ENCODE assay signal across 19 cellular contexts in the genomic region with DNA sequence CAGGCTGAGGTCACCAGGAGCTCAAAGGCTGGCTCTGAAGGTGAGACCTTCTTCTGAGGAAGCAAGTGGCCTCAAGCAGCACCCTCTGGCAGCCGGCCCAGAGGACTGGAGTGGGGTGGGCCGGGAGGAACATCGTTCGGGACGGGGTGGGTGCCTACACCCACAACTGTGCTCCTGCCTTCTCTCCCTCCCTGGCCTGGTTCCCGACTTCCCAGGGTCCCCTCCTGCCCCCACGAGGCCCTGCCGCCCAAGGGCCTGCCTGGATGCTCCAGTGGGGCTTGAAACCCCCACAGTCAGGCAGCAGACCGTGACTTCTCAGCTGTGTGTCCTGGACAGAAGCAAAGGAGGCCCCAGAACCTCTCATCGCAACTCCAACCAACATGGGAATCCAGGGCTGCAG.
"Had no signal": no experiment of that assay in that cellular context is flagged by ENCODE, and none has a peak within 500 bp of the region (broad histone marks: within the 10 kb centered on the region; RNA-seq: fewer than 3 reads in every experiment).

No MANE protein-coding gene starts in this region.

- H3K36me3 Mint-ChIP-seq: immature natural killer cell; naive thymus-derived CD4-positive, alpha-beta T cell; stimulated activated naive B cell treated with anti-CD40 and anti-IgM and Interleukin-4, amounts not matched to agents 10 μg/mL and 1 μg/mL and 100 μg/mL, for 72 hours; type B pancreatic cell had no signal

- H3K4me3 ChIP-seq: mucosa of descending colon, right atrium auricular region, skin epidermis had no signal

- H3K9me3 ChIP-seq: mucosa of descending colon, right atrium auricular region had no signal

- DNase-seq: activated CD4-positive, alpha-beta T cell treated with anti-CD3 and anti-CD28 coated beads, Interleukin-2, amount 10 ng/mL, durations not matched to agents 24 days and 14 days; activated CD4-positive, CD25-positive, alpha-beta regulatory T cell; activated naive CD4-positive, alpha-beta T cell; effector memory CD8-positive, alpha-beta T cell; foreskin melanocyte; immature natural killer cell; left cardiac atrium; naive thymus-derived CD4-positive, alpha-beta T cell; stimulated activated CD4-positive, alpha-beta T cell treated with anti-CD3 and anti-CD28 coated beads, Interleukin-15, amount 100 ng/mL, for 24 hours; stimulated activated CD4-positive, alpha-beta T cell treated with anti-CD3 and anti-CD28 coated beads, Interleukin-4, amount 100 ng/mL, for 1 hour; stimulated activated naive B cell treated with anti-CD40 and anti-IgM and Interleukin-4, amounts not matched to agents 10 μg/mL and 1 μg/mL and 100 μg/mL, for 72 hours; T-helper 2 cell had no signal

- H3K9me3 Mint-ChIP-seq: activated CD4-positive, alpha-beta T cell treated with anti-CD3 and anti-CD28 coated beads, Interleukin-2, amount 10 ng/mL, durations not matched to agents 24 days and 14 days; activated T-helper 1 cell treated with anti-CD3 and anti-CD28 coated beads, Interleukin-12 subunit alpha, Interleukin-12 subunit beta, Interleukin-2, Interleukin-4 antibody, amounts not matched to agents 30 ng/mL and 10 ng/mL and 1 ng/mL, durations not matched to agents 14 hours and 24 hours and 36 hours; dendritic cell treated with granulocyte-macrophage colony-stimulating factor and Interleukin-4, amounts not matched to agents 40 ng/mL and 50 ng/mL, for 4 days; effector memory CD8-positive, alpha-beta T cell; immature natural killer cell; naive thymus-derived CD4-positive, alpha-beta T cell; type B pancreatic cell had no signal

- H3K36me3 ChIP-seq: right atrium auricular region had no signal

- H3K27me3 Mint-ChIP-seq: activated CD4-positive, alpha-beta T cell treated with anti-CD3 and anti-CD28 coated beads, Interleukin-2, amount 10 ng/mL, durations not matched to agents 24 days and 14 days; naive thymus-derived CD4-positive, alpha-beta T cell; type B pancreatic cell had no signal

- H3K4me1 Mint-ChIP-seq: activated CD4-positive, alpha-beta T cell treated with anti-CD3 and anti-CD28 coated beads, Interleukin-2, amount 10 ng/mL, durations not matched to agents 24 days and 14 days; immature natural killer cell; naive thymus-derived CD4-positive, alpha-beta T cell had no signal

- H3K27ac ChIP-seq: epithelial cell of prostate, right atrium auricular region, skin epidermis had no signal

- H3K4me3 Mint-ChIP-seq: activated CD4-positive, alpha-beta T cell treated with anti-CD3 and anti-CD28 coated beads, Interleukin-2, amount 10 ng/mL, durations not matched to agents 24 days and 14 days; activated T-helper 1 cell treated with anti-CD3 and anti-CD28 coated beads, Interleukin-12 subunit alpha, Interleukin-12 subunit beta, Interleukin-2, Interleukin-4 antibody, amounts not matched to agents 30 ng/mL and 10 ng/mL and 1 ng/mL, durations not matched to agents 14 hours and 24 hours and 36 hours; dendritic cell treated with granulocyte-macrophage colony-stimulating factor and Interleukin-4, amounts not matched to agents 40 ng/mL and 50 ng/mL, for 4 days; effector memory CD8-positive, alpha-beta T cell; immature natural killer cell; naive thymus-derived CD4-positive, alpha-beta T cell; stimulated activated naive B cell treated with anti-CD40 and anti-IgM and Interleukin-4, amounts not matched to agents 10 μg/mL and 1 μg/mL and 100 μg/mL, for 72 hours; type B pancreatic cell had no signal

- H3K4me1 ChIP-seq: right atrium auricular region had no signal

- ATAC-seq: effector memory CD8-positive, alpha-beta T cell; mucosa of descending colon; naive thymus-derived CD4-positive, alpha-beta T cell had no signal

- H3K27ac Mint-ChIP-seq: activated CD4-positive, alpha-beta T cell treated with anti-CD3 and anti-CD28 coated beads, Interleukin-2, amount 10 ng/mL, durations not matched to agents 24 days and 14 days; activated T-helper 1 cell treated with anti-CD3 and anti-CD28 coated beads, Interleukin-12 subunit alpha, Interleukin-12 subunit beta, Interleukin-2, Interleukin-4 antibody, amounts not matched to agents 30 ng/mL and 10 ng/mL and 1 ng/mL, durations not matched to agents 14 hours and 24 hours and 36 hours; dendritic cell treated with granulocyte-macrophage colony-stimulating factor and Interleukin-4, amounts not matched to agents 40 ng/mL and 50 ng/mL, for 4 days; effector memory CD8-positive, alpha-beta T cell; immature natural killer cell; naive thymus-derived CD4-positive, alpha-beta T cell; stimulated activated naive B cell treated with anti-CD40 and anti-IgM and Interleukin-4, amounts not matched to agents 10 μg/mL and 1 μg/mL and 100 μg/mL, for 72 hours; type B pancreatic cell had no signal

- H3K27me3 ChIP-seq: right atrium auricular region had no signal
